Comparison of ENCODE assay signal across 7 cellular contexts in genomic region chr16:81492965-81493754, GRCh38. TPM values are rescaled to one million over a fixed set of nuclear protein-coding genes. Genes with fewer than 3 reads are reported as not detected.
DNase-seq lines count a peak whose midpoint lies in the region; TF ChIP-seq lines count a peak whose summit lies in the region.

No MANE protein-coding gene starts in this region.

- H3K4me1 ChIP-seq in HUES64 (ENCODE audit: insufficient read depth, low read length), result peaks cover 16% of the 10 kb centered on the region
- H3K4me1 ChIP-seq in mesendoderm (ENCODE audit: control insufficient read depth, low read depth, low read length), result no peaks in the 10 kb centered on the region
- H3K4me1 ChIP-seq in stomach, result peaks cover 55 to 96% (median 81%) of the 10 kb centered on the region in 4 donors

- H3K4me3 Mint-ChIP-seq in dendritic cell treated with granulocyte-macrophage colony-stimulating factor and Interleukin-4, amounts not matched to agents 40 ng/mL and 50 ng/mL, for 4 days, result no peak overlapping the region

- H3K4me1 Mint-ChIP-seq in dendritic cell treated with granulocyte-macrophage colony-stimulating factor and Interleukin-4, amounts not matched to agents 40 ng/mL and 50 ng/mL, for 4 days (ENCODE audit: low read depth), result peaks cover 94% of the 10 kb centered on the region

- H3K9me3 Mint-ChIP-seq in dendritic cell treated with granulocyte-macrophage colony-stimulating factor and Interleukin-4, amounts not matched to agents 40 ng/mL and 50 ng/mL, for 4 days, result no peaks in the 10 kb centered on the region

- H3K18ac ChIP-seq in mesendoderm (ENCODE audit: low read length), result no peak overlapping the region

- H2BK5ac ChIP-seq in mesendoderm (ENCODE audit: low read length), result no peak overlapping the region

- H4K8ac ChIP-seq in mesendoderm (ENCODE audit: low read depth, low read length), result no peak overlapping the region

- TF ChIP-seq CTCF in stomach (IDR thresholded peaks at IDR 0.05), result no peak

- H3K36me3 Mint-ChIP-seq in dendritic cell treated with granulocyte-macrophage colony-stimulating factor and Interleukin-4, amounts not matched to agents 40 ng/mL and 50 ng/mL, for 4 days (ENCODE audit: low read depth), result peaks cover 66% of the 10 kb centered on the region

- H3K79me1 ChIP-seq in mesendoderm (ENCODE audit: low read length), result peaks cover 46% of the 10 kb centered on the region

- no peak overlapping the region for H2BK120ac ChIP-seq in mesendoderm (ENCODE audit: low read depth, low read length)

- no peaks in the 10 kb centered on the region for H3K9me3 ChIP-seq in HUES64 (ENCODE audit: insufficient read depth, low read depth, low read length)
- no peaks in the 10 kb centered on the region for H3K9me3 ChIP-seq in stomach

- H2AK5ac ChIP-seq in mesendoderm (ENCODE audit: low read length), result no peak overlapping the region

- TF ChIP-seq POLR2A in stomach (IDR thresholded peaks at IDR 0.05), result no peak

- H3K23ac ChIP-seq in mesendoderm (ENCODE audit: low read length), result no peak overlapping the region

- H3K79me2 ChIP-seq in mesendoderm (ENCODE audit: control insufficient read depth, insufficient read depth, low read length), result peaks cover 41% of the 10 kb centered on the region

- H3K36me3 ChIP-seq in HUES64 (ENCODE audit: insufficient read depth, low read length) (no peaks in the 10 kb centered on the region), mesendoderm (ENCODE audit: control insufficient read depth, insufficient read depth, low read length) (no peaks in the 10 kb centered on the region), stomach (no peaks in the 10 kb centered on the region)

- WGBS in HUES64, result 90% methylated on average over 29 of the region's 29 CpGs
- WGBS in mesendoderm (ENCODE audit: extremely low coverage, insufficient coverage, low lambda C conversion rate), result no CpG with 5 or more reads among the region's 29 CpGs
- 75 to 83% (median 81%) methylated on average over 26 to 29 of the region's 29 CpGs for WGBS in stomach, 5 donors

- H3K27me3 Mint-ChIP-seq in dendritic cell treated with granulocyte-macrophage colony-stimulating factor and Interleukin-4, amounts not matched to agents 40 ng/mL and 50 ng/mL, for 4 days, result no peaks in the 10 kb centered on the region

- H3K4me3 ChIP-seq in HUES64 (ENCODE audit: low read length), result no peak overlapping the region
- no peak overlapping the region for H3K4me3 ChIP-seq in mesendoderm (ENCODE audit: low read length)
- H3K4me3 ChIP-seq in stomach, result no peak overlapping the region

- TF ChIP-seq EP300 in stomach (IDR thresholded peaks at IDR 0.05), result no peak

- H4K5ac ChIP-seq in mesendoderm (ENCODE audit: low read length), result no peak overlapping the region

- H3K4me2 ChIP-seq in mesendoderm (ENCODE audit: low read length), result no peak overlapping the region

- intact Hi-C loops in dendritic cell treated with granulocyte-macrophage colony-stimulating factor and Interleukin-4, amounts not matched to agents 40 ng/mL and 50 ng/mL, for 4 days (cut with micrococcal nuclease), result no loop called here
- intact Hi-C loops in stomach (cut with DNase I; ENCODE audit: low total_unique reads), result no loop called here

- H3K4ac ChIP-seq in mesendoderm (ENCODE audit: low read depth, low read length), result no peak overlapping the region

- H3K56ac ChIP-seq in mesendoderm (ENCODE audit: low read length), result peak overlapping the region; percentile 31

- H3K9ac ChIP-seq in HUES64 (ENCODE audit: low read depth, low read length), result peak overlapping the region; percentile 44; the same call in 1 of the 2 replicates
- no peak overlapping the region for H3K9ac ChIP-seq in mesendoderm (ENCODE audit: low read length)

- DNase-seq in mesendoderm, result no peak
- no peak for DNase-seq in stomach
- DNase-seq in substantia nigra (lab: John Stamatoyannopoulos, UW), result no peak
- DNase-seq in stimulated activated CD4-positive, alpha-beta T cell treated with anti-CD3 and anti-CD28 coated beads, Interleukin-4, amount 100 ng/mL, for 4 hours, result no peak
- DNase-seq in SIG-M5 treated with dmso at 0.1 percent for 504 hours (lab: John Stamatoyannopoulos, UW; ENCODE audit: unreplicated experiment), result no peak

- no peak overlapping the region for H3K27ac ChIP-seq in HUES64 (ENCODE audit: low read depth, low read length)
- no peak overlapping the region for H3K27ac ChIP-seq in mesendoderm (ENCODE audit: low read depth, low read length)
- H3K27ac ChIP-seq in stomach, result peak overlapping the region; percentile 23 to 78 (median 65)
- H3K27ac ChIP-seq in substantia nigra (ENCODE audit: low read depth, low read length, poor library complexity, severe bottlenecking), result no peak overlapping the region

- H2BK15ac ChIP-seq in mesendoderm (replicated peaks; ENCODE audit: low read depth), result no peak overlapping the region

- H3K27ac Mint-ChIP-seq in dendritic cell treated with granulocyte-macrophage colony-stimulating factor and Interleukin-4, amounts not matched to agents 40 ng/mL and 50 ng/mL, for 4 days, result peak overlapping the region; percentile 55

- H3K27me3 ChIP-seq in HUES64 (ENCODE audit: insufficient read depth, low read length) (no peaks in the 10 kb centered on the region), mesendoderm (ENCODE audit: insufficient read depth, low read length, poor library complexity) (no peaks in the 10 kb centered on the region), stomach (no peaks in the 10 kb centered on the region)

RNA-seq across cellular contexts. Expression of gene CMIP, which starts 48.6 kb away (rescaled TPM):
- polyA plus RNA-seq in HUES64 (2013, experiment 1 of 2), result 23.9 TPM
- 30.1 TPM for polyA plus RNA-seq in HUES64 (2013, experiment 2 of 2)
- 36.2 TPM for polyA plus RNA-seq in mesendoderm (2013, experiment 1 of 2)
- 36.4 TPM for polyA plus RNA-seq in mesendoderm (2013, experiment 2 of 2)
- total RNA-seq in stomach, result 10 to 100 TPM; 11.1 to 71.0 (median 31.9) TPM
- 10 to 100 TPM; 11.5 to 54.3 (median 30.5) TPM for polyA plus RNA-seq in stomach

Comparison
In these comparisons a context has a peak if more than half of its experiments do, and no peak if none do; other contexts are left out.
1. H3K27ac ChIP-seq: peak in stomach (5 of 5); none in HUES64 (single experiment), mesendoderm (single experiment) and substantia nigra (single experiment).